In genomic region chr2:216590780-216591179, GRCh38 we compare ENCODE assay signal across 2 cellular contexts.
TF ChIP-seq lines count a peak whose summit lies in the region.

No MANE protein-coding gene starts in this region.

TF ChIP-seq in HCT116, 20 proteins besides CTCF, POLR2A, EP300 and RAD21 (continued from another document):
- TF ChIP-seq ZBTB33 (IDR thresholded peaks at IDR 0.05; ENCODE audit: extremely low read depth, insufficient replicate concordance, low read length) (no peak), REST (IDR thresholded peaks at IDR 0.05; ENCODE audit: low read depth) (no peak), ELF1 (IDR thresholded peaks at IDR 0.05; ENCODE audit: borderline replicate concordance, low read depth) (no peak), EZH2 (IDR thresholded peaks at IDR 0.05) (no peak), SRF (IDR thresholded peaks at IDR 0.05; ENCODE audit: low read depth) (no peak), MAX (IDR thresholded peaks at IDR 0.05) (no peak), YY1 (IDR thresholded peaks at IDR 0.05; ENCODE audit: extremely low read depth, insufficient replicate concordance, low read depth, low read length) (no peak), SP1 (IDR thresholded peaks at IDR 0.05; ENCODE audit: low read depth) (no peak), ZNF274 (IDR thresholded peaks at IDR 0.05; ENCODE audit: low read depth, low read length) (no peak), POLR2AphosphoS5 (IDR thresholded peaks at IDR 0.05; ENCODE audit: low read depth, low read length) (no peak), EZH2phosphoT487 (IDR thresholded peaks at IDR 0.05; ENCODE audit: borderline replicate concordance) (no peak), ZFX (IDR thresholded peaks at IDR 0.05) (no peak), CEBPB (IDR thresholded peaks at IDR 0.05; ENCODE audit: low read depth) (no peak), JUND (IDR thresholded peaks at IDR 0.05) (no peak)
TF ChIP-seq in HCT116: peak in this region for 0.

TF ChIP-seq in K562, 482 proteins besides CTCF, POLR2A, EP300 and RAD21 (continued from another document):
- TF ChIP-seq ZNF253 (CRISPR knock-in tag; conservative IDR thresholded peaks at IDR 0.05) = no peak
- no peak for TF ChIP-seq MTA1 (IDR thresholded peaks at IDR 0.05; ENCODE audit: borderline replicate concordance)
- no peak for TF ChIP-seq FUS (optimal IDR thresholded peaks at IDR 0.05; ENCODE audit: low read depth, low read length)
- no peak for TF ChIP-seq CREB1 (IDR thresholded peaks at IDR 0.05)
- no peak for TF ChIP-seq CREB1 (CRISPR knock-in tag; IDR thresholded peaks at IDR 0.05)
- no peak for TF ChIP-seq ZZZ3 (IDR thresholded peaks at IDR 0.05)
TF ChIP-seq in K562: peak in this region for 0.
